8 cellular contexts compared by ENCODE assay signal in genomic region chr14:105473677-105474477, GRCh38. TPM values are rescaled to one million over a fixed set of nuclear protein-coding genes. Genes with fewer than 3 reads are reported as not detected.
A peak's percentile ranks its signal among the peaks of the same experiment; 100 is the strongest.
DNase-seq lines count a peak whose midpoint lies in the region; ATAC-seq and TF ChIP-seq lines count a peak whose summit lies in the region.

No MANE protein-coding gene starts in this region.

- H3K4ac ChIP-seq in mesenchymal stem cell (ENCODE audit: low read depth in 1 of 2, low read length in 2 of 2): no peak overlapping the region

- H3K18ac ChIP-seq in mesenchymal stem cell (ENCODE audit: low read depth in 1 of 2, low read length in 2 of 2): peak overlapping the region in 1 of 2 experiments; percentile 59

- H4K91ac ChIP-seq in mesenchymal stem cell (ENCODE audit: low read length): no peak overlapping the region

- H3K27ac Mint-ChIP-seq in HFFc6 (no peak overlapping the region), endothelial cell (ENCODE audit: unreplicated experiment) (no peak overlapping the region)
- no peak overlapping the region for H3K27ac Mint-ChIP-seq in stimulated activated naive B cell treated with anti-CD40 and anti-IgM and Interleukin-4, amounts not matched to agents 10 μg/mL and 1 μg/mL and 100 μg/mL, for 72 hours

- peak; percentile 18 for DNase-seq in AG09309 (ENCODE audit: low read depth)
- DNase-seq in HFFc6: peak; percentile 70
- peak; percentile 51 for DNase-seq in NCI-H82 treated with DMSO at 0.1 percent for 48 hours (lab: John Stamatoyannopoulos, UW; ENCODE audit: unreplicated experiment)
- DNase-seq in activated T-cell treated with anti-CD3 and anti-CD28 coated beads for 24 hours (ENCODE audit: low read depth): peak; percentile 48
- peak; percentile 97 for DNase-seq in endothelial cell (ENCODE audit: low spot score)
- peak; percentile 94 for DNase-seq in mesenchymal stem cell
- DNase-seq in stimulated activated naive B cell treated with anti-CD40 and anti-IgM and Interleukin-4, amounts not matched to agents 10 μg/mL and 1 μg/mL and 100 μg/mL, for 72 hours: no peak
- DNase-seq in pons (ENCODE audit: low spot score): no peak

- peaks cover 4% of the 10 kb centered on the region; the same call in 1 of the 2 replicates for H3K9me3 Mint-ChIP-seq in HFFc6
- H3K9me3 Mint-ChIP-seq in endothelial cell (ENCODE audit: unreplicated experiment): no peaks in the 10 kb centered on the region
- H3K9me3 Mint-ChIP-seq in stimulated activated naive B cell treated with anti-CD40 and anti-IgM and Interleukin-4, amounts not matched to agents 10 μg/mL and 1 μg/mL and 100 μg/mL, for 72 hours: peaks cover 2 to 4% of the 10 kb centered on the region in 2 donors

- H3K4me3 ChIP-seq in AG09309 (ENCODE audit: control insufficient read depth, low read depth, low read length): peak overlapping the region; percentile 43
- peak overlapping the region; percentile 69 to 76 for H3K4me3 ChIP-seq in mesenchymal stem cell (ENCODE audit: insufficient read depth in 1 of 2, low read depth in 1 of 2, low read length in 2 of 2)

- H4K8ac ChIP-seq in mesenchymal stem cell (ENCODE audit: low read length): no peak overlapping the region

- H3K4me3 Mint-ChIP-seq in HFFc6 (peak overlapping the region; percentile 64), endothelial cell (ENCODE audit: unreplicated experiment) (no peak overlapping the region)
- H3K4me3 Mint-ChIP-seq in stimulated activated naive B cell treated with anti-CD40 and anti-IgM and Interleukin-4, amounts not matched to agents 10 μg/mL and 1 μg/mL and 100 μg/mL, for 72 hours: peak overlapping the region; percentile 66 to 71

- peak overlapping the region; percentile 96 for H3K4me2 ChIP-seq in mesenchymal stem cell (ENCODE audit: low read length, poor library complexity, severe bottlenecking)

- no peak overlapping the region for H2AK5ac ChIP-seq in mesenchymal stem cell (ENCODE audit: low read length, severe bottlenecking)

- peak; percentile 58 to 61 for ATAC-seq in stimulated activated naive B cell treated with anti-CD40 and anti-IgM and Interleukin-4, amounts not matched to agents 10 μg/mL and 1 μg/mL and 100 μg/mL, for 72 hours (replicated peaks)

- H3K23ac ChIP-seq in mesenchymal stem cell (ENCODE audit: low read length in 2 of 2): no peak overlapping the region

- 14% methylated on average over 27 of the region's 60 CpGs for WGBS in mesenchymal stem cell

- no peak overlapping the region for H2BK15ac ChIP-seq in mesenchymal stem cell (ENCODE audit: low read depth, poor library complexity, severe bottlenecking)

- H2BK12ac ChIP-seq in mesenchymal stem cell (ENCODE audit: low read length in 2 of 2): peak overlapping the region in 1 of 2 experiments; percentile 45

- H3K9me3 ChIP-seq in mesenchymal stem cell (ENCODE audit: control insufficient read depth, low read length): no peaks in the 10 kb centered on the region

- no peak overlapping the region for H3K27ac ChIP-seq in mesenchymal stem cell (ENCODE audit: low read length, poor library complexity, severe bottlenecking)

- H3K27me3 ChIP-seq in mesenchymal stem cell (ENCODE audit: control insufficient read depth in 1 of 2, insufficient read depth in 1 of 2, low read length in 2 of 2): peaks cover 13 to 15% of the 10 kb centered on the region in 2 experiments

- H3K27me3 Mint-ChIP-seq in HFFc6 (ENCODE audit: insufficient read depth): peaks cover 5% of the 10 kb centered on the region
- peaks cover 11% of the 10 kb centered on the region for H3K27me3 Mint-ChIP-seq in endothelial cell (ENCODE audit: unreplicated experiment)
- H3K27me3 Mint-ChIP-seq in stimulated activated naive B cell treated with anti-CD40 and anti-IgM and Interleukin-4, amounts not matched to agents 10 μg/mL and 1 μg/mL and 100 μg/mL, for 72 hours: peaks cover 12 to 16% of the 10 kb centered on the region in 2 donors

- no peak for TF ChIP-seq CTCF in AG09309 (IDR thresholded peaks at IDR 0.05; ENCODE audit: control insufficient read depth, insufficient read depth, low read depth, low read length, missing control alignments)
- TF ChIP-seq CTCF in HFFc6 (IDR thresholded peaks at IDR 0.05): no peak
- no peak for TF ChIP-seq CTCF in endothelial cell (IDR thresholded peaks at IDR 0.05; ENCODE audit: unreplicated experiment)

- H2AFZ ChIP-seq in mesenchymal stem cell (ENCODE audit: low read depth, low read length): no peak overlapping the region

- H2BK5ac ChIP-seq in mesenchymal stem cell (ENCODE audit: low read depth, low read length, poor library complexity, severe bottlenecking): no peak overlapping the region

- H3K9ac ChIP-seq in mesenchymal stem cell (ENCODE audit: low read length): peak overlapping the region; percentile 73

- H2BK120ac ChIP-seq in mesenchymal stem cell (ENCODE audit: low read depth, low read length): no peak overlapping the region

- H3K36me3 ChIP-seq in mesenchymal stem cell (ENCODE audit: control insufficient read depth in 1 of 2, insufficient read depth in 2 of 2, low read depth in 1 of 2, low read length in 2 of 2): peaks cover 8 to 34% of the 10 kb centered on the region in 2 experiments

- H3K79me1 ChIP-seq in mesenchymal stem cell (replicated peaks; ENCODE audit: low read length, poor library complexity, severe bottlenecking): no peaks in the 10 kb centered on the region

- H3K4me1 ChIP-seq in mesenchymal stem cell (ENCODE audit: control insufficient read depth, insufficient read depth, low read depth, low read length): peaks cover 78% of the 10 kb centered on the region

- H3K4me1 Mint-ChIP-seq in HFFc6 (ENCODE audit: low read depth) (no peaks in the 10 kb centered on the region), endothelial cell (ENCODE audit: unreplicated experiment) (peaks cover 9% of the 10 kb centered on the region)
- H3K4me1 Mint-ChIP-seq in stimulated activated naive B cell treated with anti-CD40 and anti-IgM and Interleukin-4, amounts not matched to agents 10 μg/mL and 1 μg/mL and 100 μg/mL, for 72 hours: peaks cover 18 to 30% of the 10 kb centered on the region in 2 donors

- no peak overlapping the region for H3K14ac ChIP-seq in mesenchymal stem cell (ENCODE audit: low read length in 2 of 2)

- H3K36me3 Mint-ChIP-seq in HFFc6 (ENCODE audit: low read depth) (no peaks in the 10 kb centered on the region), endothelial cell (ENCODE audit: low read depth, unreplicated experiment) (no peaks in the 10 kb centered on the region)
- peaks cover 7 to 14% of the 10 kb centered on the region in 2 donors for H3K36me3 Mint-ChIP-seq in stimulated activated naive B cell treated with anti-CD40 and anti-IgM and Interleukin-4, amounts not matched to agents 10 μg/mL and 1 μg/mL and 100 μg/mL, for 72 hours

RNA-seq across cellular contexts. Expression of gene CRIP2, which starts 0.7 kb away (rescaled TPM):
- total RNA-seq in HFFc6 (2021; fragmentation: NEBNext Ultra II Directional; extraction: Animal tissue kit (Norgen Biotek cat#: 25700)): 10 to 100 TPM in 4 of 6 experiments, 1 to 10 TPM in 2; 6.9 to 22.4 (median 21.0) TPM
- 67.4 TPM for total RNA-seq in endothelial cell (ENCODE audit: unreplicated experiment)
- polyA plus RNA-seq in mesenchymal stem cell (2013, experiment 1 of 2): 120 TPM
- polyA plus RNA-seq in mesenchymal stem cell (2013, experiment 2 of 2): 119 TPM

RNA-seq across cellular contexts. Expression of gene CRIP1, which starts 12.8 kb away (rescaled TPM):
- 10 to 100 TPM in 4 of 6 experiments, 1 to 10 TPM in 2; 4.8 to 55.2 (median 42.3) TPM for total RNA-seq in HFFc6 (2021; fragmentation: NEBNext Ultra II Directional; extraction: Animal tissue kit (Norgen Biotek cat#: 25700))
- 2.5 TPM for total RNA-seq in endothelial cell (ENCODE audit: unreplicated experiment)
- polyA plus RNA-seq in mesenchymal stem cell (2013, experiment 1 of 2): 40.7 TPM
- polyA plus RNA-seq in mesenchymal stem cell (2013, experiment 2 of 2): 42.6 TPM

RNA-seq across cellular contexts. Expression of gene TEDC1, which starts 17.2 kb away (rescaled TPM):
- total RNA-seq in HFFc6 (2021; fragmentation: NEBNext Ultra II Directional; extraction: Animal tissue kit (Norgen Biotek cat#: 25700)): 10 to 100 TPM in 5 of 6 experiments, 1 to 10 TPM in 1; 9.1 to 12.9 (median 12.7) TPM
- 11.5 TPM for total RNA-seq in endothelial cell (ENCODE audit: unreplicated experiment)
- polyA plus RNA-seq in mesenchymal stem cell (2013, experiment 1 of 2): 2.3 TPM
- polyA plus RNA-seq in mesenchymal stem cell (2013, experiment 2 of 2): 2.5 TPM

RNA-seq across cellular contexts. Expression of gene TMEM121, which starts 52.5 kb away (rescaled TPM):
- total RNA-seq in HFFc6 (2021; fragmentation: NEBNext Ultra II Directional; extraction: Animal tissue kit (Norgen Biotek cat#: 25700)): 1 to 10 TPM; 3.0 to 4.2 (median 3.4) TPM
- 1.6 TPM for total RNA-seq in endothelial cell (ENCODE audit: unreplicated experiment)
- polyA plus RNA-seq in mesenchymal stem cell (2013, experiment 1 of 2): 0.87 TPM
- polyA plus RNA-seq in mesenchymal stem cell (2013, experiment 2 of 2): 1.2 TPM

RNA-seq across cellular contexts. Expression of gene MTA1, which starts 54.2 kb away (rescaled TPM):
- total RNA-seq in HFFc6 (2021; fragmentation: NEBNext Ultra II Directional; extraction: Animal tissue kit (Norgen Biotek cat#: 25700)): 10 to 100 TPM; 67.5 to 71.3 (median 69.2) TPM
- 150 TPM for total RNA-seq in endothelial cell (ENCODE audit: unreplicated experiment)
- polyA plus RNA-seq in mesenchymal stem cell (2013, experiment 1 of 2): 66.6 TPM
- 63.2 TPM for polyA plus RNA-seq in mesenchymal stem cell (2013, experiment 2 of 2)

Comparison
In these comparisons a context has a peak if more than half of its experiments do, and no peak if none do; other contexts are left out.
1. DNase-seq: peak in AG09309 (single experiment), HFFc6 (single experiment), NCI-H82 treated with DMSO at 0.1 percent for 48 hours (single experiment), activated T-cell treated with anti-CD3 and anti-CD28 coated beads for 24 hours (single experiment), endothelial cell (single experiment) and mesenchymal stem cell (single experiment); none in stimulated activated naive B cell treated with anti-CD40 and anti-IgM and Interleukin-4, amounts not matched to agents 10 μg/mL and 1 μg/mL and 100 μg/mL, for 72 hours (single experiment) and pons (single experiment).